In the genomic region with DNA sequence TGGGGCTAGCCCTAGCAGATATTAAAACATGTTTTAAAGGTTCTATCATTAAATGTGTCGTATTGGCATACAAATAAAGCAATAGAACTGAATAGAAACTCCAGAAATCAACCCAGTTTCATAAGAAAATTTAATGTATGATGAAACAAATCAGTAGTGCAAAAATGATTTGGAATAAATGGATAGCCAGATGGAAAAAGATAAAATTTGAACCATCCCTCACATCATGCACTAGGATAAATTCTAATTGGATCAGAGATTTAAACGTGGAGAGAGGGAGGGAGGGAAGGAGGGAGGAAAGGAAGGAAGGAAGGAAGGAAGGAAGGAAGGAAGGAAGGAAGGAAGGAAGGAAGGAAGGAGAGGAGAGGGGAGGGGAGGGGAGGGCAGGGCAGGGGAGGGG, we compare ENCODE assay signal across 26 cellular contexts.
"Had no signal": no experiment of that assay in that cellular context is flagged by ENCODE, and none has a peak within 500 bp of the region (broad histone marks: within the 10 kb centered on the region; RNA-seq: fewer than 3 reads in every experiment).

No MANE protein-coding gene starts in this region.

- H3K4me3 ChIP-seq: stomach, suprapubic skin, testis, thoracic aorta, thyroid gland, tibial artery, tibial nerve, transverse colon, upper lobe of left lung, upper lobe of right lung, uterus, vagina had no signal

- H3K9me3 ChIP-seq: stomach, suprapubic skin, testis, thoracic aorta, thyroid gland, tibial artery, tibial nerve, transverse colon, upper lobe of left lung, upper lobe of right lung, uterus, vagina had no signal

- H3K36me3 ChIP-seq: stomach, suprapubic skin, thoracic aorta, thyroid gland, tibial artery, tibial nerve, transverse colon, upper lobe of left lung, upper lobe of right lung, uterus, vagina had no signal

- H3K27ac ChIP-seq: stomach, suprapubic skin, testis, thoracic aorta, thyroid gland, tibial artery, tibial nerve, transverse colon, upper lobe of left lung, upper lobe of right lung, uterus, vagina had no signal

- DNase-seq: stimulated activated CD4-positive, alpha-beta T cell treated with anti-CD3 and anti-CD28 coated beads, Interleukin-2, amount 100 ng/mL, for 48 hours; stimulated activated CD4-positive, alpha-beta T cell treated with anti-CD3 and anti-CD28 coated beads, Interleukin-4, amount 100 ng/mL, for 1 hour; stimulated activated CD4-positive, alpha-beta T cell treated with anti-CD3 and anti-CD28 coated beads, Interleukin-4, amount 100 ng/mL, for 24 hours; stimulated activated CD4-positive, alpha-beta T cell treated with anti-CD3 and anti-CD28 coated beads, Interleukin-4, amount 100 ng/mL, for 4 hours; stimulated activated CD8-positive, alpha-beta memory T cell treated with anti-CD3 and anti-CD28 coated beads, Interleukin-4, amount 100 ng/mL, for 48 hours; stimulated activated naive B cell treated with anti-CD40 and anti-IgM and Interleukin-4, amounts not matched to agents 10 μg/mL and 1 μg/mL and 100 μg/mL, for 72 hours; stimulated activated naive CD4-positive, alpha-beta T cell; stimulated activated naive CD4-positive, alpha-beta T cell treated with Interleukin-2 at 50 U/mL for 16 hours; stimulated activated naive CD8-positive, alpha-beta T cell treated with anti-CD3 and anti-CD28 coated beads, Interleukin-15, amount 100 ng/mL, for 72 hours; stimulated activated naive CD8-positive, alpha-beta T cell treated with anti-CD3 and anti-CD28 coated beads, Interleukin-15, Interleukin-2, amounts not matched to agents 100 U/mL and 50 U/mL, for 24 hours; stomach; substantia nigra; testis; thyroid gland; tibial artery; transverse colon; trophoblast cell; upper lobe of left lung; upper lobe of right lung; uterus had no signal

- H3K4me1 ChIP-seq: stomach, suprapubic skin, testis, thyroid gland, tibial artery, tibial nerve, transverse colon, upper lobe of left lung, upper lobe of right lung, uterus, vagina had no signal

- H3K27me3 ChIP-seq: stomach, testis, thyroid gland, tibial artery, tibial nerve, transverse colon, upper lobe of left lung, upper lobe of right lung, uterus, vagina had no signal

- ATAC-seq: stimulated activated effector memory CD8-positive, alpha-beta T cell treated with anti-CD3 and anti-CD28 coated beads, Interleukin-12 subunit alpha, Interleukin-12 subunit beta, amount 100 ng/mL, for 72 hours; stimulated activated memory B cell treated with anti-CD40 and anti-IgM and Interleukin-4, amounts not matched to agents 10 μg/mL and 1 μg/mL and 100 μg/mL, for 72 hours; stimulated activated naive B cell treated with anti-CD40 and anti-IgM and Interleukin-4, amounts not matched to agents 10 μg/mL and 1 μg/mL and 100 μg/mL, for 72 hours; stimulated activated naive CD8-positive, alpha-beta T cell treated with anti-CD3 and anti-CD28 coated beads, Interleukin-15, amount 100 ng/mL, for 72 hours; stimulated activated naive CD8-positive, alpha-beta T cell treated with anti-CD3 and anti-CD28 coated beads, Interleukin-15, Interleukin-2, amounts not matched to agents 100 U/mL and 50 U/mL, for 24 hours; upper lobe of right lung had no signal
